ENCODE assay signal across 8 cellular contexts in the genomic region with DNA sequence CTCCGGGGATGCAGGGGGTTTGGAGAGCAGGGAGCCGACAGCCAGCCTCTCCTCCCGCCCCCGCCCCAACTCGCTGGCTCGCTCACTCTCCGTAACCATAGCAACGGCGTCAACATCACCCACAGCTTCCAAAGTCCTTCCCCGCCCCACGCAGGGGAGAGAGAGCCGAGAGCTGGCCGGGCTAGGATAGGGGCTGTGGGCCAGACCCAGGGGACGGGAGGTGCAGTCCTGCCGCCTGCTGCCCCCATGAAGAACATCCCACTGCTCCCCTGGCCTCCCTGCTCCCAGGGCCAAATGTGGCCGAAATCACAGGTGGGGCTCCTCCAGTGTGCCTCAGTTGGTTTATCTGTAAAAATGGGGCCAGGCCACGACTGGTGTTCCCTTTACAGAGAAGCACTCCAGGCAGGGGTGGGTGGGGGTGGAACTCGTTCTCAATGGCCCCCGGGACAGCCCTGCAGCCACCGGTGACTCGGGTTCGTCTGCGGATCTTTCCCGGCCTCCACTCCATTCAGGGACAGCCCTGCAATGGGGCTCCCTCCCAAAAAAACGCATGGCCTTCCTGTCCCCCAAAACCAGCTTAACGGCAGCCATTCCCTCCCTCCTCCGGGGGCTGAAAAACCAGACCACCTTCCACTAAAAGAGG. TPM values are rescaled to one million over a fixed set of nuclear protein-coding genes. Genes with fewer than 3 reads are reported as not detected.
DNase-seq lines count a peak whose midpoint lies in the region; ATAC-seq and TF ChIP-seq lines count a peak whose summit lies in the region.

No MANE protein-coding gene starts in this region.

- no peaks in the 10 kb centered on the region for H3K9me3 Mint-ChIP-seq in CD4-positive, alpha-beta T cell
- H3K9me3 Mint-ChIP-seq in endodermal cell, result no peaks in the 10 kb centered on the region
- H3K9me3 Mint-ChIP-seq in naive thymus-derived CD8-positive, alpha-beta T cell, result peaks cover 0 to 2% (median 0%) of the 10 kb centered on the region in 9 donors

- H3K4me1 ChIP-seq in IMR-90 (ENCODE audit: control insufficient read depth, insufficient read depth, low read length), result peaks cover 49% of the 10 kb centered on the region
- peaks cover 25% of the 10 kb centered on the region for H3K4me1 ChIP-seq in endodermal cell (ENCODE audit: control insufficient read depth, insufficient read depth, low read length)
- peaks cover 83% of the 10 kb centered on the region for H3K4me1 ChIP-seq in vagina

- H4K5ac ChIP-seq in IMR-90 (ENCODE audit: low read depth, low read length), result no peak overlapping the region

- 0 out of 2 replicates have a peak overlapping the region, but pooled peaks have one; percentile 22 for H3K4ac ChIP-seq in IMR-90 (ENCODE audit: low read depth, low read length)

- H3K36me3 Mint-ChIP-seq in CD4-positive, alpha-beta T cell (ENCODE audit: low read depth), result peaks cover 8% of the 10 kb centered on the region
- H3K36me3 Mint-ChIP-seq in endodermal cell (ENCODE audit: low read depth), result no peaks in the 10 kb centered on the region
- no peaks in the 10 kb centered on the region for H3K36me3 Mint-ChIP-seq in naive thymus-derived CD8-positive, alpha-beta T cell

- peak overlapping the region; percentile 77 for H3K4me2 ChIP-seq in IMR-90 (ENCODE audit: low read depth, low read length)

- peaks cover 58% of the 10 kb centered on the region for H3K4me1 Mint-ChIP-seq in CD4-positive, alpha-beta T cell (ENCODE audit: low read depth)
- peaks cover 27% of the 10 kb centered on the region for H3K4me1 Mint-ChIP-seq in endodermal cell
- peaks cover 21 to 59% (median 53%) of the 10 kb centered on the region in 4 donors for H3K4me1 Mint-ChIP-seq in naive thymus-derived CD8-positive, alpha-beta T cell

- no peak overlapping the region for H4K91ac ChIP-seq in IMR-90 (ENCODE audit: insufficient read depth, low read depth, low read length)

- peak overlapping the region; percentile 76 for H2AFZ ChIP-seq in IMR-90 (replicated peaks; ENCODE audit: low read length, poor library complexity)

- peaks cover 70% of the 10 kb centered on the region for H4K20me1 ChIP-seq in IMR-90 (ENCODE audit: insufficient read depth, low read length)

- peak overlapping the region; percentile 99 for H3K4me3 Mint-ChIP-seq in CD4-positive, alpha-beta T cell
- peak overlapping the region; percentile 85 for H3K4me3 Mint-ChIP-seq in endodermal cell
- H3K4me3 Mint-ChIP-seq in naive thymus-derived CD8-positive, alpha-beta T cell, result peak overlapping the region in 8 of 10 donors; percentile 7 to 99 (median 86)

- H2AK5ac ChIP-seq in IMR-90 (ENCODE audit: low read depth, low read length), result peak overlapping the region; percentile 62; the same call in 1 of the 2 replicates

- H3K9me3 ChIP-seq in CD4-positive, alpha-beta T cell (ENCODE audit: control insufficient read depth, low read length), result no peaks in the 10 kb centered on the region
- H3K9me3 ChIP-seq in IMR-90 (ENCODE audit: control insufficient read depth, insufficient read depth, low read length), result no peaks in the 10 kb centered on the region
- H3K9me3 ChIP-seq in endodermal cell (ENCODE audit: control insufficient read depth, low read length), result no peaks in the 10 kb centered on the region
- no peaks in the 10 kb centered on the region for H3K9me3 ChIP-seq in vagina

- dilution Hi-C loops in IMR-90 (cut with HindIII; ENCODE audit: low sequenced_read_pairs, unreplicated experiment), result no loop called here

- H3K14ac ChIP-seq in IMR-90 (replicated peaks; ENCODE audit: low read depth, low read length), result 0 out of 2 replicates have a peak overlapping the region, but pooled peaks have one; percentile 23

- H3K56ac ChIP-seq in IMR-90 (ENCODE audit: extremely low read depth, insufficient read depth, low read length), result no peak overlapping the region; the same call in 1 of the 2 replicates

- peak in 7 of 10 experiments; percentile 43 to 80 (median 59) for DNase-seq in CD4-positive, alpha-beta T cell
- DNase-seq in IMR-90, result peak; percentile 81
- DNase-seq in activated CD4-positive, alpha-beta T cell treated with anti-CD3 and anti-CD28 coated beads for 4 hours, result peak; percentile 70 to 72
- peak; percentile 79 for DNase-seq in endodermal cell
- peak in 9 of 10 donors; percentile 50 to 88 (median 73) for DNase-seq in naive thymus-derived CD8-positive, alpha-beta T cell
- DNase-seq in vagina (ENCODE audit: extremely low spot score in 2 of 2), result no peak
- no peak for DNase-seq in Kasumi-1 (lab: John Stamatoyannopoulos, UW)
- no peak for DNase-seq in NCI-H1930 (lab: John Stamatoyannopoulos, UW)

- CTCF ChIA-PET in CD4-positive, alpha-beta T cell (lab: Charles Lee), result interaction anchor here (0.6 kb wide), 1 partner anchor 100 kb away, joined by 4 read pairs; no protein-coding TSS in a partner anchor
- CTCF ChIA-PET in IMR-90 (lab: Yijun Ruan, JAX), result no interaction called here

- peaks cover 7% of the 10 kb centered on the region; the same call in 1 of the 2 replicates for H3K9me1 ChIP-seq in IMR-90 (ENCODE audit: insufficient read depth, low read length)

- H3K9ac ChIP-seq in IMR-90 (ENCODE audit: low read depth, low read length) (peak overlapping the region; percentile 84; the same call in 1 of the 2 replicates), endodermal cell (ENCODE audit: extremely low read depth, low read length, poor library complexity, severe bottlenecking) (peak overlapping the region; percentile 64)

- POLR2A ChIA-PET in CD4-positive, alpha-beta T cell (lab: Charles Lee), result interaction anchor here (0.6 kb wide), 1 partner anchor 389 kb away, joined by 3 read pairs; a partner anchor contains a TSS
- POLR2A ChIA-PET in IMR-90 (lab: Charles Lee; ENCODE audit: unreplicated experiment), result no interaction called here
- POLR2A ChIA-PET in naive thymus-derived CD8-positive, alpha-beta T cell (lab: Charles Lee), result interaction anchor here (0.6 to 1.5 kb wide), 5 partner anchors 8 to 49 kb away, joined by 3 to 7 read pairs (median 4); no protein-coding TSS in a partner anchor

- peak overlapping the region; percentile 13 for H3K4me3 ChIP-seq in IMR-90 (ENCODE audit: insufficient read depth, low read depth, low read length)
- peak overlapping the region; percentile 89 for H3K4me3 ChIP-seq in endodermal cell (ENCODE audit: low read length)
- peak overlapping the region in 1 of 2 donors; percentile 23 for H3K4me3 ChIP-seq in vagina

- peak overlapping the region; percentile 96 for H3K27ac Mint-ChIP-seq in CD4-positive, alpha-beta T cell
- H3K27ac Mint-ChIP-seq in endodermal cell, result no peak overlapping the region
- H3K27ac Mint-ChIP-seq in naive thymus-derived CD8-positive, alpha-beta T cell, result peak overlapping the region in 8 of 10 donors; percentile 63 to 99 (median 96)

- no peaks in the 10 kb centered on the region for H3K27me3 ChIP-seq in CD4-positive, alpha-beta T cell (ENCODE audit: control insufficient read depth, insufficient read depth, low read length)
- H3K27me3 ChIP-seq in IMR-90 (ENCODE audit: control insufficient read depth, insufficient read depth, low read length) (no peaks in the 10 kb centered on the region), endodermal cell (ENCODE audit: control insufficient read depth, insufficient read depth, low read length, poor library complexity, severe bottlenecking) (no peaks in the 10 kb centered on the region), vagina (no peaks in the 10 kb centered on the region)

- intact Hi-C loops in CD4-positive, alpha-beta T cell (cut with DNase I, micrococcal nuclease), result loop anchor here (5.0 kb wide), 2 partner anchors 47 to 237 kb away; a partner anchor contains a TSS
- intact Hi-C loops in IMR-90 (cut with micrococcal nuclease) (no loop called here), vagina (cut with DNase I) (no loop called here)

- H3K36me3 ChIP-seq in IMR-90 (ENCODE audit: control insufficient read depth, insufficient read depth, low read length) (no peaks in the 10 kb centered on the region), endodermal cell (ENCODE audit: control insufficient read depth, insufficient read depth, low read length) (no peaks in the 10 kb centered on the region), vagina (no peaks in the 10 kb centered on the region)

- no peak overlapping the region for H3K18ac ChIP-seq in IMR-90 (ENCODE audit: low read depth, low read length)

- no peak for TF ChIP-seq RAD21 in IMR-90 (IDR thresholded peaks at IDR 0.05; ENCODE audit: low read length)

- BruUV-seq in IMR-90 (replicated peaks; lab: Mats Ljungman, UMichigan), result no TSS peak

- H2BK5ac ChIP-seq in IMR-90 (ENCODE audit: low read depth, low read length, poor library complexity, severe bottlenecking), result no peak overlapping the region

- H2BK15ac ChIP-seq in IMR-90 (ENCODE audit: low read depth, low read length), result no peak overlapping the region

- in situ Hi-C loops in IMR-90 (cut with MboI; ENCODE audit: low sequenced_read_pairs), result no loop called here

- H2BK20ac ChIP-seq in IMR-90 (ENCODE audit: low read depth, low read length), result no peak overlapping the region

- no peak for ATAC-seq in CD4-positive, alpha-beta T cell (ENCODE audit: poor library complexity)
- no peak for ATAC-seq in IMR-90 (ENCODE audit: low read depth)
- no peak for ATAC-seq in naive thymus-derived CD8-positive, alpha-beta T cell

- no peak for TF ChIP-seq CTCF in CD4-positive, alpha-beta T cell (IDR thresholded peaks at IDR 0.05)
- TF ChIP-seq CTCF in IMR-90 (conservative IDR thresholded peaks at IDR 0.05; ENCODE audit: low read depth, low read length) (0 out of 2 replicates have a peak, but pooled peaks have one; percentile 6), endodermal cell (conservative IDR thresholded peaks at IDR 0.05) (no peak), vagina (IDR thresholded peaks at IDR 0.05) (no peak)

- H3K79me1 ChIP-seq in IMR-90 (ENCODE audit: low read depth in 1 of 2, low read length in 2 of 2), result peaks cover 12 to 70% of the 10 kb centered on the region in 2 experiments; a peak in 3 of 4 replicates

- peak overlapping the region; percentile 72 for H3K23ac ChIP-seq in IMR-90 (ENCODE audit: low read depth, low read length)

- H2AK9ac ChIP-seq in IMR-90 (replicated peaks; ENCODE audit: low read depth, low read length, poor library complexity), result peak overlapping the region; percentile 94

- TF ChIP-seq POLR2A in IMR-90 (IDR thresholded peaks at IDR 0.05; ENCODE audit: low read depth, low read length) (peak; percentile 66), vagina (IDR thresholded peaks at IDR 0.05) (no peak)

- H2BK120ac ChIP-seq in IMR-90 (ENCODE audit: low read depth, low read length), result no peak overlapping the region

- H4K8ac ChIP-seq in IMR-90 (ENCODE audit: low read depth in 2 of 2, low read length in 2 of 2), result no peak overlapping the region

- H3K27ac ChIP-seq in CD4-positive, alpha-beta T cell (ENCODE audit: low read depth, low read length), result peak overlapping the region; percentile 61
- H3K27ac ChIP-seq in IMR-90 (ENCODE audit: insufficient read depth, low read length) (0 out of 2 replicates have a peak overlapping the region, but pooled peaks have one; percentile 9), endodermal cell (ENCODE audit: low read depth, low read length) (no peak overlapping the region), vagina (no peak overlapping the region)

- WGBS in IMR-90 (ENCODE audit: extremely low coverage in 2 of 2, insufficient read length in 1 of 2), 2 experiments, result 0% methylated on average over 7 of the region's 27 CpGs; no CpG with 5 or more reads in 1 of the 2 experiments
- 23 to 26% methylated on average over 7 to 27 of the region's 27 CpGs for WGBS in endodermal cell (ENCODE audit: insufficient coverage in 1 of 2, insufficient read length in 1 of 2), 2 experiments

- H3K27me3 Mint-ChIP-seq in CD4-positive, alpha-beta T cell, result no peaks in the 10 kb centered on the region
- peaks cover 7% of the 10 kb centered on the region for H3K27me3 Mint-ChIP-seq in endodermal cell (ENCODE audit: insufficient read depth)
- no peaks in the 10 kb centered on the region for H3K27me3 Mint-ChIP-seq in naive thymus-derived CD8-positive, alpha-beta T cell

RNA-seq across cellular contexts. Expression of a gene that starts 3.1 kb away (rescaled TPM):
- total RNA-seq in CD4-positive, alpha-beta T cell, result 10 to 100 TPM; 83.8 to 89.2 TPM
- total RNA-seq in IMR-90 (2012; rRNA removed) (0.90 and 1.7 TPM in 2 replicates), endodermal cell (10 to 100 TPM; 39.0 to 42.9 TPM), vagina (7.6 TPM)
- 13.1 and 31.4 TPM in 2 replicates for polyA plus RNA-seq in IMR-90 (2012; rRNA removed)
- polyA plus RNA-seq in IMR-90 (2012; cell fraction: cytosol; rRNA removed), result 14.5 and 19.8 TPM in 2 replicates
- polyA plus RNA-seq in IMR-90 (2012; cell fraction: nucleus; rRNA removed; ENCODE audit: low replicate concordance), result 18.0 and 29.0 TPM in 2 replicates
- polyA plus RNA-seq in endodermal cell (2013, experiment 1 of 2), result 19.2 TPM
- polyA plus RNA-seq in endodermal cell (2013, experiment 2 of 2), result 17.1 TPM
- 10 to 100 TPM; 18.5 to 19.9 TPM for total RNA-seq in naive thymus-derived CD8-positive, alpha-beta T cell
- under 1 TPM; 0.23 to 0.84 (median 0.36) TPM for polyA plus RNA-seq in naive thymus-derived CD8-positive, alpha-beta T cell

RNA-seq across cellular contexts. Expression of a gene that starts 12.0 kb away (rescaled TPM):
- total RNA-seq in CD4-positive, alpha-beta T cell, result 100 to 1,000 TPM; 106 to 114 TPM
- total RNA-seq in IMR-90 (2012; rRNA removed), result 1.4 and 2.5 TPM in 2 replicates
- 39.2 and 63.7 TPM in 2 replicates for polyA plus RNA-seq in IMR-90 (2012; rRNA removed)
- 13.1 and 26.8 TPM in 2 replicates for polyA plus RNA-seq in IMR-90 (2012; cell fraction: cytosol; rRNA removed)
- polyA plus RNA-seq in IMR-90 (2012; cell fraction: nucleus; rRNA removed; ENCODE audit: low replicate concordance), result 185 and 1,091 TPM in 2 replicates
- 10 to 100 TPM; 51.6 to 56.4 TPM for total RNA-seq in endodermal cell
- polyA plus RNA-seq in endodermal cell (2013, experiment 1 of 2), result 26.5 TPM
- polyA plus RNA-seq in endodermal cell (2013, experiment 2 of 2), result 26.7 TPM
- 10 to 100 TPM; 78.1 to 86.2 TPM for total RNA-seq in naive thymus-derived CD8-positive, alpha-beta T cell
- 1 to 10 TPM; 2.7 to 6.8 (median 3.1) TPM for polyA plus RNA-seq in naive thymus-derived CD8-positive, alpha-beta T cell
- total RNA-seq in vagina, result 19.9 TPM

RNA-seq across cellular contexts. Expression of a gene that starts 25.0 kb away (rescaled TPM):
- total RNA-seq in CD4-positive, alpha-beta T cell, result 100 to 1,000 TPM; 156 to 172 TPM
- total RNA-seq in IMR-90 (2012; rRNA removed) (31.9 and 37.8 TPM in 2 replicates), endodermal cell (10 to 100 TPM; 50.6 to 52.9 TPM), vagina (83.0 TPM)
- polyA plus RNA-seq in IMR-90 (2012; rRNA removed), result 76.2 and 111 TPM in 2 replicates
- 52.5 and 129 TPM in 2 replicates for polyA plus RNA-seq in IMR-90 (2012; cell fraction: cytosol; rRNA removed)
- 86.9 and 244 TPM in 2 replicates for polyA plus RNA-seq in IMR-90 (2012; cell fraction: nucleus; rRNA removed; ENCODE audit: low replicate concordance)
- 45.1 TPM for polyA plus RNA-seq in endodermal cell (2013, experiment 1 of 2)
- polyA plus RNA-seq in endodermal cell (2013, experiment 2 of 2), result 45.7 TPM
- total RNA-seq in naive thymus-derived CD8-positive, alpha-beta T cell, result 100 to 1,000 TPM; 106 to 109 TPM
- polyA plus RNA-seq in naive thymus-derived CD8-positive, alpha-beta T cell, result 100 to 1,000 TPM; 153 to 207 (median 155) TPM

RNA-seq across cellular contexts. Expression of a gene that starts 44.9 kb away (rescaled TPM):
- total RNA-seq in CD4-positive, alpha-beta T cell, result 1 to 10 TPM; 7.9 to 8.2 TPM
- total RNA-seq in IMR-90 (2012; rRNA removed), result 0.28 and 0.36 TPM in 2 replicates
- 2.8 and 3.6 TPM in 2 replicates for polyA plus RNA-seq in IMR-90 (2012; rRNA removed)
- 2.5 and 5.0 TPM in 2 replicates for polyA plus RNA-seq in IMR-90 (2012; cell fraction: cytosol; rRNA removed)
- polyA plus RNA-seq in IMR-90 (2012; cell fraction: nucleus; rRNA removed; ENCODE audit: low replicate concordance), result 4.0 and 16.1 TPM in 2 replicates
- total RNA-seq in endodermal cell, result 10 to 100 TPM in 1 of 2 donors, 1 to 10 TPM in 1; 9.9 to 13.8 TPM
- polyA plus RNA-seq in endodermal cell (2013, experiment 1 of 2), result 4.5 TPM
- 3.1 TPM for polyA plus RNA-seq in endodermal cell (2013, experiment 2 of 2)
- total RNA-seq in naive thymus-derived CD8-positive, alpha-beta T cell, result 1 to 10 TPM; 4.2 to 4.5 TPM
- polyA plus RNA-seq in naive thymus-derived CD8-positive, alpha-beta T cell, result 1 to 10 TPM; 1.9 to 3.6 (median 3.6) TPM
- 5.2 TPM for total RNA-seq in vagina

RNA-seq across cellular contexts. Expression of a gene that starts 44.9 kb away (rescaled TPM):
- total RNA-seq in CD4-positive, alpha-beta T cell, result 10 to 100 TPM; 12.7 to 15.4 TPM
- total RNA-seq in IMR-90 (2012; rRNA removed) (10.8 and 16.1 TPM in 2 replicates), endodermal cell (10 to 100 TPM; 69.6 to 75.3 TPM), vagina (51.3 TPM)
- 24.0 and 28.1 TPM in 2 replicates for polyA plus RNA-seq in IMR-90 (2012; rRNA removed)
- 24.9 and 55.9 TPM in 2 replicates for polyA plus RNA-seq in IMR-90 (2012; cell fraction: cytosol; rRNA removed)
- polyA plus RNA-seq in IMR-90 (2012; cell fraction: nucleus; rRNA removed; ENCODE audit: low replicate concordance), result 46.2 and 111 TPM in 2 replicates
- polyA plus RNA-seq in endodermal cell (2013, experiment 1 of 2), result 46.5 TPM
- 42.9 TPM for polyA plus RNA-seq in endodermal cell (2013, experiment 2 of 2)
- 10 to 100 TPM; 20.7 to 23.4 TPM for total RNA-seq in naive thymus-derived CD8-positive, alpha-beta T cell
- 10 to 100 TPM; 12.1 to 15.5 (median 12.5) TPM for polyA plus RNA-seq in naive thymus-derived CD8-positive, alpha-beta T cell

Comparison
In these comparisons a context has a peak if more than half of its experiments do, and no peak if none do; other contexts are left out.
1. DNase-seq: peak in CD4-positive, alpha-beta T cell (7 of 10), IMR-90 (single experiment), activated CD4-positive, alpha-beta T cell treated with anti-CD3 and anti-CD28 coated beads for 4 hours (2 of 2), endodermal cell (single experiment) and naive thymus-derived CD8-positive, alpha-beta T cell (9 of 10); none in vagina (0 of 2), Kasumi-1 (0 of 2) and NCI-H1930 (0 of 2).
2. H3K27ac ChIP-seq: peak in CD4-positive, alpha-beta T cell (single experiment) and IMR-90 (single experiment); none in endodermal cell (single experiment) and vagina (single experiment).
3. intact Hi-C loops: an anchor here in CD4-positive, alpha-beta T cell (5.0 kb wide); none called in IMR-90 and vagina.
4. Peak in every context shown above with its lines, with median percentiles within 50 percentile points of each other: H3K4me3 Mint-ChIP-seq.